In genomic region chr1:204617256-204618147, GRCh38 we compare ENCODE assay signal across 34 cellular contexts.
DNase-seq lines count a peak whose midpoint lies in the region; ATAC-seq and TF ChIP-seq lines count a peak whose summit lies in the region.
"Had no signal": no experiment of that assay in that cellular context is flagged by ENCODE, and none has a peak within 500 bp of the region (broad histone marks: within the 10 kb centered on the region; RNA-seq: fewer than 3 reads in every experiment).

No MANE protein-coding gene starts in this region.

- H3K9me3 Mint-ChIP-seq in stimulated activated effector memory CD8-positive, alpha-beta T cell treated with anti-CD3 and anti-CD28 coated beads, Interleukin-12 subunit alpha, Interleukin-12 subunit beta, amount 100 ng/mL, for 72 hours: no peaks in the 10 kb centered on the region
- H3K9me3 Mint-ChIP-seq: activated CD8-positive, alpha-beta T cell treated with anti-CD3 and anti-CD28 coated beads for 36 hours; activated naive CD4-positive, alpha-beta T cell treated with anti-CD3 and anti-CD28 coated beads for 36 hours; activated T-helper 1 cell treated with anti-CD3 and anti-CD28 coated beads, Interleukin-12 subunit alpha, Interleukin-12 subunit beta, Interleukin-2, Interleukin-4 antibody, amounts not matched to agents 30 ng/mL and 10 ng/mL and 1 ng/mL, durations not matched to agents 14 hours and 24 hours and 36 hours; CD14-positive monocyte; IgD-negative memory B cell; T-helper 1 cell treated with Interleukin-12 subunit alpha and Interleukin-12 subunit beta and Interleukin-4 antibody, amounts not matched to agents 30 μg/mL and 1 μg/mL, for 36 hours had no signal

- DNase-seq in NCI-H1092 (lab: John Stamatoyannopoulos, UW) (peak; percentile 36), NCI-H1092 treated with DMSO at 0.1 percent for 48 hours (lab: John Stamatoyannopoulos, UW) (no peak), caudate nucleus (lab: John Stamatoyannopoulos, UW) (peak in 16 of 61 donors; percentile 16 to 75 (median 44)), medulla oblongata (ENCODE audit: extremely low spot score) (peak; percentile 69), aorta (no peak), GM10248 (ENCODE audit: extremely low spot score) (no peak)
- no peak for DNase-seq in activated naive CD4-positive, alpha-beta T cell treated with anti-CD3 and anti-CD28 coated beads, Interleukin-2, amount 50 U/mL, for 16 hours
- DNase-seq in stimulated activated effector memory CD8-positive, alpha-beta T cell treated with anti-CD3 and anti-CD28 coated beads, Interleukin-12 subunit alpha, Interleukin-12 subunit beta, amount 100 ng/mL, for 72 hours (ENCODE audit: low spot score in 2 of 2): no peak
- DNase-seq: activated CD4-positive, alpha-beta T cell treated with anti-CD3 and anti-CD28 coated beads for 1 hour; activated CD8-positive, alpha-beta memory T cell treated with anti-CD3 and anti-CD28 coated beads, Interleukin-2, amount 50 U/mL, for 48 hours; activated CD8-positive, alpha-beta T cell treated with anti-CD3 and anti-CD28 coated beads for 36 hours; activated naive CD4-positive, alpha-beta T cell treated with anti-CD3 and anti-CD28 coated beads for 36 hours; adrenal gland; Calu3; effector memory CD4-positive, alpha-beta T cell; GOT3; NCI-H187 treated with DMSO at 0.1 percent for 48 hours; NCI-H2171 treated with DMSO at 0.1 percent for 48 hours; NCI-H526; PC-9; psoas muscle; sigmoid colon; SK-N-SH; stimulated activated CD4-positive, alpha-beta T cell treated with anti-CD3 and anti-CD28 coated beads, Interleukin-4, amount 100 ng/mL, for 24 hours; trophoblast cell had no signal

- ATAC-seq in aorta (ENCODE audit: low FRiP score): peak; percentile 22
- ATAC-seq in stimulated activated effector memory CD8-positive, alpha-beta T cell treated with anti-CD3 and anti-CD28 coated beads, Interleukin-12 subunit alpha, Interleukin-12 subunit beta, amount 100 ng/mL, for 72 hours: no peak
- ATAC-seq: activated CD8-positive, alpha-beta T cell treated with anti-CD3 and anti-CD28 coated beads for 36 hours; left lobe of liver; psoas muscle had no signal

- peak overlapping the region; percentile 59 for H3K27ac ChIP-seq in caudate nucleus (ENCODE audit: low read depth, low read length)
- no peak overlapping the region for H3K27ac ChIP-seq in aorta (ENCODE audit: low read depth in 1 of 2, low read length in 2 of 2)
- H3K27ac ChIP-seq: 22Rv1, adrenal gland, coronary artery, epithelial cell of prostate, neutrophil, PC-9, psoas muscle, sigmoid colon had no signal

- H3K9me3 ChIP-seq in aorta (ENCODE audit: control insufficient read depth, low read length): no peaks in the 10 kb centered on the region
- H3K9me3 ChIP-seq: adrenal gland, neutrophil, psoas muscle, sigmoid colon, SK-N-SH had no signal

- POLR2A ChIA-PET in GM10248 (lab: Yijun Ruan, JAX): no interaction called here

- no peak overlapping the region for H3K4me3 ChIP-seq in aorta (ENCODE audit: low read length in 2 of 2)
- H3K4me3 ChIP-seq: adrenal gland, coronary artery, PC-9, psoas muscle, sigmoid colon had no signal

- H3K4me3 Mint-ChIP-seq in stimulated activated effector memory CD8-positive, alpha-beta T cell treated with anti-CD3 and anti-CD28 coated beads, Interleukin-12 subunit alpha, Interleukin-12 subunit beta, amount 100 ng/mL, for 72 hours: no peak overlapping the region
- H3K4me3 Mint-ChIP-seq: activated CD8-positive, alpha-beta T cell treated with anti-CD3 and anti-CD28 coated beads for 36 hours; activated naive CD4-positive, alpha-beta T cell treated with anti-CD3 and anti-CD28 coated beads for 36 hours; activated T-helper 1 cell treated with anti-CD3 and anti-CD28 coated beads, Interleukin-12 subunit alpha, Interleukin-12 subunit beta, Interleukin-2, Interleukin-4 antibody, amounts not matched to agents 30 ng/mL and 10 ng/mL and 1 ng/mL, durations not matched to agents 14 hours and 24 hours and 36 hours; CD14-positive monocyte; IgD-negative memory B cell; T-helper 1 cell treated with Interleukin-12 subunit alpha and Interleukin-12 subunit beta and Interleukin-4 antibody, amounts not matched to agents 30 μg/mL and 1 μg/mL, for 36 hours had no signal

- no peaks in the 10 kb centered on the region for H3K4me1 Mint-ChIP-seq in stimulated activated effector memory CD8-positive, alpha-beta T cell treated with anti-CD3 and anti-CD28 coated beads, Interleukin-12 subunit alpha, Interleukin-12 subunit beta, amount 100 ng/mL, for 72 hours
- H3K4me1 Mint-ChIP-seq: CD14-positive monocyte had no signal

- TF ChIP-seq CTCF in GM10248 (IDR thresholded peaks at IDR 0.05; ENCODE audit: control extremely low read depth, extremely low read depth, low read depth, missing control alignments): no peak

- no peak overlapping the region for H3K27ac Mint-ChIP-seq in stimulated activated effector memory CD8-positive, alpha-beta T cell treated with anti-CD3 and anti-CD28 coated beads, Interleukin-12 subunit alpha, Interleukin-12 subunit beta, amount 100 ng/mL, for 72 hours
- H3K27ac Mint-ChIP-seq: activated CD8-positive, alpha-beta T cell treated with anti-CD3 and anti-CD28 coated beads for 36 hours; activated naive CD4-positive, alpha-beta T cell treated with anti-CD3 and anti-CD28 coated beads for 36 hours; activated T-helper 1 cell treated with anti-CD3 and anti-CD28 coated beads, Interleukin-12 subunit alpha, Interleukin-12 subunit beta, Interleukin-2, Interleukin-4 antibody, amounts not matched to agents 30 ng/mL and 10 ng/mL and 1 ng/mL, durations not matched to agents 14 hours and 24 hours and 36 hours; CD14-positive monocyte; IgD-negative memory B cell; T-helper 1 cell treated with Interleukin-12 subunit alpha and Interleukin-12 subunit beta and Interleukin-4 antibody, amounts not matched to agents 30 μg/mL and 1 μg/mL, for 36 hours had no signal

- no peaks in the 10 kb centered on the region for H3K36me3 Mint-ChIP-seq in stimulated activated effector memory CD8-positive, alpha-beta T cell treated with anti-CD3 and anti-CD28 coated beads, Interleukin-12 subunit alpha, Interleukin-12 subunit beta, amount 100 ng/mL, for 72 hours
- H3K36me3 Mint-ChIP-seq: CD14-positive monocyte had no signal

- H3K4me1 ChIP-seq in aorta (ENCODE audit: control insufficient read depth in 1 of 2, insufficient read depth in 2 of 2, low read length in 2 of 2): no peaks in the 10 kb centered on the region
- H3K4me1 ChIP-seq: adrenal gland, psoas muscle had no signal

- 61 to 74% methylated on average over 13 of the region's 13 CpGs for WGBS in aorta, 2 donors

- H3K36me3 ChIP-seq in aorta (ENCODE audit: control insufficient read depth in 1 of 2, insufficient read depth in 2 of 2, low read length in 1 of 2): no peaks in the 10 kb centered on the region
- H3K36me3 ChIP-seq: adrenal gland, neutrophil had no signal

- intact Hi-C loops in aorta (cut with DNase I): no loop called here

- H3K27me3 ChIP-seq in aorta (ENCODE audit: control insufficient read depth in 1 of 2, insufficient read depth in 2 of 2, low read length in 1 of 2): no peaks in the 10 kb centered on the region
- H3K27me3 ChIP-seq: adrenal gland, sigmoid colon had no signal

- CTCF ChIA-PET in GM10248 (lab: Yijun Ruan, JAX): no interaction called here

Comparison
In these comparisons a context has a peak if more than half of its experiments do, and no peak if none do; other contexts are left out.
1. DNase-seq: peak in NCI-H1092 (single experiment) and medulla oblongata (single experiment); none in NCI-H1092 treated with DMSO at 0.1 percent for 48 hours (single experiment), aorta (0 of 2), activated naive CD4-positive, alpha-beta T cell treated with anti-CD3 and anti-CD28 coated beads, Interleukin-2, amount 50 U/mL, for 16 hours (single experiment), GM10248 (single experiment) and stimulated activated effector memory CD8-positive, alpha-beta T cell treated with anti-CD3 and anti-CD28 coated beads, Interleukin-12 subunit alpha, Interleukin-12 subunit beta, amount 100 ng/mL, for 72 hours (0 of 2).